ENCODE assay signal across 1 cellular context in the genomic region with DNA sequence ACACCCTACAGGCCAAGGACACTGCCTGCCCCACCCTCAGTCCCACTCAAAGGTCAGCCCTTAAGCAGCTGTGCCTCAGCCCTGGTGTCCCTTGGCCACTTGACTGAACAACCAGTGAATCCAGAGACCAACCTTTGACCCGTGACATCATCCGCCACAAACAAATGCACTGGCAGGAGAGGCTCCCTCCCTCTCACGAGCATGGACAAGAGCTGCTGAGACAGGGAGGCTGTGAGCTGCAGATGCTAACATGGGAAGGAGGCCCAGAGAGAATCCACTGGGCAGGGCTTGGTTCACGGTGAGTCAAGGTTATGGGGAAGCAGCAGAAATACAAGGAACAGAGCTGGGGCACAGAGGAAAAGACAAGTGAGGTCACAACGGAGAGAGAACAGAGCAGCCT.
TF ChIP-seq lines count a peak whose summit lies in the region.
"Not testable (repeated sequence)": the region's sequence is repeated elsewhere in the genome, so short reads cannot be mapped to it uniquely, and the experiment has no call there.

No MANE protein-coding gene starts in this region.

TF ChIP-seq in HepG2, 621 proteins besides CTCF, POLR2A, EP300 and RAD21:
- TF ChIP-seq HNF4A (CRISPR knock-in tag; IDR thresholded peaks at IDR 0.05), result peak; percentile 33; the same call in 1 of the 2 replicates
- TF ChIP-seq NR2F6, CREB1 (IDR thresholded peaks at IDR 0.05): not testable (repeated sequence)
- TF ChIP-seq NR2F6 (CRISPR knock-in tag; IDR thresholded peaks at IDR 0.05), result 0 out of 2 replicates have a peak, but pooled peaks have one; percentile 22
- 0 out of 2 replicates have a peak, but pooled peaks have one; percentile 28 for TF ChIP-seq CREB1 (CRISPR knock-in tag; IDR thresholded peaks at IDR 0.05)
